In genomic region chr6:88650029-88650619, GRCh38 we compare ENCODE assay signal across 9 cellular contexts.
DNase-seq lines count a peak whose midpoint lies in the region; ATAC-seq and TF ChIP-seq lines count a peak whose summit lies in the region.
"Had no signal": no experiment of that assay in that cellular context is flagged by ENCODE, and none has a peak within 500 bp of the region (broad histone marks: within the 10 kb centered on the region; RNA-seq: fewer than 3 reads in every experiment).

No MANE protein-coding gene starts in this region.

- H3K27me3 Mint-ChIP-seq in progenitor cell of endocrine pancreas: no peaks in the 10 kb centered on the region

- H3K36me3 Mint-ChIP-seq in progenitor cell of endocrine pancreas (ENCODE audit: insufficient read depth): no peaks in the 10 kb centered on the region

- H3K9me3 Mint-ChIP-seq in progenitor cell of endocrine pancreas (ENCODE audit: low read depth): no peaks in the 10 kb centered on the region

- no peak overlapping the region for H3K4me3 Mint-ChIP-seq in progenitor cell of endocrine pancreas (ENCODE audit: low read depth)

- peak overlapping the region; percentile 19 for H3K27ac Mint-ChIP-seq in progenitor cell of endocrine pancreas

- no peaks in the 10 kb centered on the region for H3K4me1 Mint-ChIP-seq in progenitor cell of endocrine pancreas (ENCODE audit: low read depth)

- ATAC-seq in GM18909 (IDR thresholded peaks at IDR 0.05; ENCODE audit: poor library complexity, unreplicated experiment) (peak; percentile 96), HG02763 (IDR thresholded peaks at IDR 0.05; ENCODE audit: unreplicated experiment) (peak; percentile 92)
- ATAC-seq in stimulated activated naive CD8-positive, alpha-beta T cell treated with anti-CD3 and anti-CD28 coated beads, Interleukin-15, Interleukin-2, amounts not matched to agents 100 U/mL and 50 U/mL, for 24 hours: no peak

- DNase-seq in NCI-H2171 treated with DMSO at 0.1 percent for 48 hours (lab: John Stamatoyannopoulos, UW) (peak; percentile 89), progenitor cell of endocrine pancreas (ENCODE audit: low spot score, unreplicated experiment) (no peak), islet precursor cell (no peak), NOMO-1 treated with DMSO at 0.1 percent for 48 hours (lab: John Stamatoyannopoulos, UW; ENCODE audit: unreplicated experiment) (no peak), NCI-H526 (lab: John Stamatoyannopoulos, UW) (no peak)
- no peak for DNase-seq in stimulated activated naive CD8-positive, alpha-beta T cell treated with anti-CD3 and anti-CD28 coated beads, Interleukin-15, Interleukin-2, amounts not matched to agents 100 U/mL and 50 U/mL, for 24 hours
- DNase-seq: sigmoid colon had no signal

- no peak for TF ChIP-seq CTCF in progenitor cell of endocrine pancreas (IDR thresholded peaks at IDR 0.05; ENCODE audit: unreplicated experiment)
